In genomic region chr19:57682226-57682766, GRCh38 we compare ENCODE assay signal across 7 cellular contexts. TPM values are rescaled to one million over a fixed set of nuclear protein-coding genes. Genes with fewer than 3 reads are reported as not detected.
DNase-seq lines count a peak whose midpoint lies in the region; ATAC-seq and TF ChIP-seq lines count a peak whose summit lies in the region.

No MANE protein-coding gene starts in this region.

- POLR2A ChIA-PET in GM10248 (lab: Yijun Ruan, JAX), result interaction anchor here (1.2 kb wide), 1 partner anchor 25 kb away, joined by 4 read pairs; no protein-coding TSS in a partner anchor

- DNase-seq in HFF-Myc (ENCODE audit: extremely low read depth, low read depth) (no peak), SJCRH30 (no peak), spleen (no peak), HT-29 (ENCODE audit: low spot score) (no peak), GM10248 (ENCODE audit: extremely low spot score) (no peak)

- ATAC-seq in gastroesophageal sphincter, result no peak
- no peak for ATAC-seq in GM21367 (IDR thresholded peaks at IDR 0.05; ENCODE audit: unreplicated experiment)

- WGBS in gastroesophageal sphincter (ENCODE audit: low coverage in 1 of 2), 2 donors, result 0 to 12% methylated on average over 1 to 6 of the region's 19 CpGs
- WGBS in spleen, 5 donors, result 5 to 9% (median 6%) methylated on average over 13 to 19 of the region's 19 CpGs

- TF ChIP-seq POLR2A in gastroesophageal sphincter (IDR thresholded peaks at IDR 0.05) (no peak), spleen (IDR thresholded peaks at IDR 0.05) (no peak)

- H3K4me1 ChIP-seq in SJCRH30 (no peaks in the 10 kb centered on the region), gastroesophageal sphincter (peaks cover 3 to 27% (median 12%) of the 10 kb centered on the region in 3 donors), spleen (peaks cover 9 to 28% (median 21%) of the 10 kb centered on the region in 6 donors)

- H3K36me3 ChIP-seq in SJCRH30 (peaks cover 47% of the 10 kb centered on the region), gastroesophageal sphincter (peaks cover 0 to 40% of the 10 kb centered on the region in 2 donors), spleen (peaks cover 6 to 44% (median 39%) of the 10 kb centered on the region in 6 donors)

- no peaks in the 10 kb centered on the region for H3K27me3 ChIP-seq in SJCRH30
- H3K27me3 ChIP-seq in gastroesophageal sphincter, result no peaks in the 10 kb centered on the region
- H3K27me3 ChIP-seq in spleen (replicated peaks in 1 of 7), result peaks cover 0 to 4% (median 0%) of the 10 kb centered on the region in 7 donors

- peaks cover 40% of the 10 kb centered on the region for H3K9me3 ChIP-seq in SJCRH30 (replicated peaks)
- peaks cover 2 to 44% (median 2%) of the 10 kb centered on the region in 3 donors for H3K9me3 ChIP-seq in gastroesophageal sphincter
- H3K9me3 ChIP-seq in spleen, result peaks cover 14 to 76% (median 52%) of the 10 kb centered on the region in 8 donors

- H3K4me3 ChIP-seq in HFF-Myc (replicated peaks; ENCODE audit: low read depth, low read length) (peak overlapping the region; percentile 93), SJCRH30 (peak overlapping the region; percentile 79), gastroesophageal sphincter (peak overlapping the region; percentile 86 to 93), spleen (peak overlapping the region; percentile 92 to 100 (median 96))

- no peak for TF ChIP-seq EP300 in gastroesophageal sphincter (IDR thresholded peaks at IDR 0.05)

- intact Hi-C loops in spleen (cut with DNase I; ENCODE audit: low total_unique reads), result no loop called here

- TF ChIP-seq CTCF in HFF-Myc (IDR thresholded peaks at IDR 0.05; ENCODE audit: low read depth, low read length, missing control alignments) (no peak), gastroesophageal sphincter (IDR thresholded peaks at IDR 0.05) (no peak), spleen (IDR thresholded peaks at IDR 0.05 in 8 of 11, conservative IDR thresholded peaks at IDR 0.05 in 3 of 11) (no peak), GM10248 (IDR thresholded peaks at IDR 0.05; ENCODE audit: control extremely low read depth, extremely low read depth, low read depth, missing control alignments) (no peak)

- CTCF ChIA-PET in GM10248 (lab: Yijun Ruan, JAX), result interaction anchor here (0.9 to 2.0 kb wide), 6 partner anchors 9 to 276 kb away, joined by 3 to 7 read pairs (median 4); partner anchors contain the start of gene ZNF211

- H3K27ac ChIP-seq in SJCRH30, result peak overlapping the region; percentile 65
- peak overlapping the region in 3 of 4 donors; percentile 31 to 71 (median 58) for H3K27ac ChIP-seq in gastroesophageal sphincter
- peak overlapping the region in 6 of 8 donors; percentile 55 to 81 (median 74) for H3K27ac ChIP-seq in spleen

RNA-seq across cellular contexts. Expression of gene ZNF551, which starts 0.5 kb away (rescaled TPM):
- 23.5 and 23.6 TPM in 2 replicates for total RNA-seq in SJCRH30 (2014; rRNA removed; shearing (Covaris generic))
- total RNA-seq in gastroesophageal sphincter, result 1 to 10 TPM; 4.4 to 7.3 (median 6.7) TPM
- 10 to 100 TPM; 10.0 to 14.3 (median 13.4) TPM for total RNA-seq in spleen
- 1 to 10 TPM; 2.0 to 3.8 (median 2.5) TPM for polyA plus RNA-seq in spleen
- 25.5 and 26.5 TPM in 2 replicates for total RNA-seq in HT-29 (2014; rRNA removed; shearing (Covaris generic))

RNA-seq across cellular contexts. Expression of gene ZSCAN4, which starts 13.6 kb away (rescaled TPM):
- total RNA-seq in SJCRH30 (2014; rRNA removed; shearing (Covaris generic)), result not detected in 2 replicates
- total RNA-seq in gastroesophageal sphincter (not detected), spleen (under 1 TPM in 3 of 7 donors, not detected in 4; 0.29 to 0.58 (median 0.47) TPM)
- polyA plus RNA-seq in spleen, result not detected
- not detected in 2 replicates for total RNA-seq in HT-29 (2014; rRNA removed; shearing (Covaris generic))

RNA-seq across cellular contexts. Expression of gene ZNF154, which starts 26.7 kb away (rescaled TPM):
- 0.04 TPM in 1 of 2 replicates, not detected in the other for total RNA-seq in SJCRH30 (2014; rRNA removed; shearing (Covaris generic))
- total RNA-seq in gastroesophageal sphincter (10 to 100 TPM in 1 of 4 donors, 1 to 10 TPM in 3; 3.8 to 12.6 (median 9.0) TPM), spleen (10 to 100 TPM in 6 of 7 donors, 1 to 10 TPM in 1; 9.3 to 21.2 (median 15.3) TPM)
- polyA plus RNA-seq in spleen, result 1 to 10 TPM; 3.6 to 5.8 (median 4.3) TPM
- total RNA-seq in HT-29 (2014; rRNA removed; shearing (Covaris generic)), result 0.05 TPM in 1 of 2 replicates, not detected in the other

RNA-seq across cellular contexts. Expression of gene ZNF671, which starts 45.1 kb away (rescaled TPM):
- 3.5 and 4.4 TPM in 2 replicates for total RNA-seq in SJCRH30 (2014; rRNA removed; shearing (Covaris generic))
- total RNA-seq in gastroesophageal sphincter (10 to 100 TPM in 3 of 4 donors, 1 to 10 TPM in 1; 8.8 to 16.8 (median 11.7) TPM), spleen (10 to 100 TPM; 16.1 to 23.3 (median 17.1) TPM)
- polyA plus RNA-seq in spleen, result 10 to 100 TPM; 10.4 to 11.7 (median 10.9) TPM
- total RNA-seq in HT-29 (2014; rRNA removed; shearing (Covaris generic)), result not detected in 2 replicates

RNA-seq across cellular contexts. Expression of gene ZNF211, which starts 49.3 kb away (rescaled TPM):
- 14.5 and 16.6 TPM in 2 replicates for total RNA-seq in SJCRH30 (2014; rRNA removed; shearing (Covaris generic))
- 10 to 100 TPM in 3 of 4 donors, 1 to 10 TPM in 1; 8.3 to 16.8 (median 15.3) TPM for total RNA-seq in gastroesophageal sphincter
- total RNA-seq in spleen, result 10 to 100 TPM; 18.9 to 28.4 (median 20.8) TPM
- polyA plus RNA-seq in spleen, result 10 to 100 TPM in 2 of 3 donors, 1 to 10 TPM in 1; 9.5 to 14.2 (median 12.3) TPM
- 2.7 and 8.1 TPM in 2 replicates for total RNA-seq in HT-29 (2014; rRNA removed; shearing (Covaris generic))
